ENCODE assay signal across 7 cellular contexts in genomic region chr11:14905104-14906033, GRCh38. TPM values are rescaled to one million over a fixed set of nuclear protein-coding genes. Genes with fewer than 3 reads are reported as not detected.
DNase-seq lines count a peak whose midpoint lies in the region; ATAC-seq and TF ChIP-seq lines count a peak whose summit lies in the region.

No MANE protein-coding gene starts in this region.

- CTCF ChIA-PET in activated B cell treated with CpG ODN at 0.5 μM for 24 hours (lab: Charles Lee) = interaction anchor here (0.7 to 8.4 kb wide), 16 partner anchors 11 to 385 kb away, joined by 3 to 202 read pairs (median 18); partner anchors contain the start of genes CALCB, CYP2R1 and PSMA1

- TF ChIP-seq CTCF in activated B cell treated with CpG ODN at 0.5 μM for 24 hours (IDR thresholded peaks at IDR 0.05) (no peak), chondrocyte (IDR thresholded peaks at IDR 0.05) (peak; percentile 19)

- POLR2A ChIA-PET in activated B cell treated with CpG ODN at 0.5 μM for 24 hours (lab: Charles Lee) = interaction anchor here (0.8 to 5.2 kb wide), 6 partner anchors 14 to 385 kb away, joined by 3 to 58 read pairs (median 10); partner anchors contain the start of genes CYP2R1 and PSMA1

- H3K36me3 Mint-ChIP-seq in activated B cell treated with CpG ODN at 0.5 μM for 24 hours (ENCODE audit: low read depth) (peaks cover 2% of the 10 kb centered on the region), chondrocyte (ENCODE audit: low read depth) (no peaks in the 10 kb centered on the region)

- ATAC-seq in GM19035 (IDR thresholded peaks at IDR 0.05; ENCODE audit: unreplicated experiment) = peak; percentile 57
- peak; percentile 73 for ATAC-seq in HG03175 (IDR thresholded peaks at IDR 0.05; ENCODE audit: unreplicated experiment)
- peak; percentile 78 for ATAC-seq in activated B cell treated with CpG ODN at 0.5 μM for 24 hours (ENCODE audit: low read depth)

- H3K4me3 Mint-ChIP-seq in activated B cell treated with CpG ODN at 0.5 μM for 24 hours (peak overlapping the region; percentile 85), chondrocyte (ENCODE audit: unreplicated experiment) (no peak overlapping the region)

- H3K4me1 Mint-ChIP-seq in activated B cell treated with CpG ODN at 0.5 μM for 24 hours (peaks cover 45% of the 10 kb centered on the region), chondrocyte (ENCODE audit: low read depth) (peaks cover 7% of the 10 kb centered on the region)

- H3K27ac Mint-ChIP-seq in activated B cell treated with CpG ODN at 0.5 μM for 24 hours (peak overlapping the region; percentile 71), chondrocyte (ENCODE audit: unreplicated experiment) (no peak overlapping the region)

- intact Hi-C loops in activated B cell treated with CpG ODN at 0.5 μM for 24 hours (cut with micrococcal nuclease) = loop anchor here (1.0 to 5.0 kb wide), 8 partner anchors 14 to 1833 kb away; partner anchors contain the start of genes C11orf58, FAR1 and PSMA1

- DNase-seq in activated B cell treated with CpG ODN at 0.5 μM for 24 hours (peak; percentile 70), chondrocyte (ENCODE audit: low spot score) (peak; percentile 90), lung microvascular endothelial cell (ENCODE audit: low read depth in 2 of 2) (peak; percentile 34 to 49), DMS79 treated with DMSO at 0.1 percent for 48 hours (lab: John Stamatoyannopoulos, UW) (no peak)
- peak; percentile 42 to 56 for DNase-seq in stimulated activated CD8-positive, alpha-beta memory T cell treated with anti-CD3 and anti-CD28 coated beads, Interleukin-2, amount 100 ng/mL, for 48 hours (ENCODE audit: low read depth in 2 of 2)

- H3K27me3 Mint-ChIP-seq in activated B cell treated with CpG ODN at 0.5 μM for 24 hours = no peaks in the 10 kb centered on the region
- H3K27me3 Mint-ChIP-seq in chondrocyte (ENCODE audit: low read depth) = peaks cover 14% of the 10 kb centered on the region

- H3K9me3 Mint-ChIP-seq in activated B cell treated with CpG ODN at 0.5 μM for 24 hours (no peaks in the 10 kb centered on the region), chondrocyte (ENCODE audit: low read depth) (no peaks in the 10 kb centered on the region)

RNA-seq across cellular contexts. Expression of gene CYP2R1, which starts 13.3 kb away (rescaled TPM):
- total RNA-seq in activated B cell treated with CpG ODN at 0.5 μM for 24 hours = 20.1 and 22.0 TPM in 2 replicates
- total RNA-seq in chondrocyte = 8.4 to 16.7 TPM (median 16.0 TPM) in 3 replicates
- 5.8 and 6.1 TPM in 2 replicates for total RNA-seq in lung microvascular endothelial cell
